In the genomic region with DNA sequence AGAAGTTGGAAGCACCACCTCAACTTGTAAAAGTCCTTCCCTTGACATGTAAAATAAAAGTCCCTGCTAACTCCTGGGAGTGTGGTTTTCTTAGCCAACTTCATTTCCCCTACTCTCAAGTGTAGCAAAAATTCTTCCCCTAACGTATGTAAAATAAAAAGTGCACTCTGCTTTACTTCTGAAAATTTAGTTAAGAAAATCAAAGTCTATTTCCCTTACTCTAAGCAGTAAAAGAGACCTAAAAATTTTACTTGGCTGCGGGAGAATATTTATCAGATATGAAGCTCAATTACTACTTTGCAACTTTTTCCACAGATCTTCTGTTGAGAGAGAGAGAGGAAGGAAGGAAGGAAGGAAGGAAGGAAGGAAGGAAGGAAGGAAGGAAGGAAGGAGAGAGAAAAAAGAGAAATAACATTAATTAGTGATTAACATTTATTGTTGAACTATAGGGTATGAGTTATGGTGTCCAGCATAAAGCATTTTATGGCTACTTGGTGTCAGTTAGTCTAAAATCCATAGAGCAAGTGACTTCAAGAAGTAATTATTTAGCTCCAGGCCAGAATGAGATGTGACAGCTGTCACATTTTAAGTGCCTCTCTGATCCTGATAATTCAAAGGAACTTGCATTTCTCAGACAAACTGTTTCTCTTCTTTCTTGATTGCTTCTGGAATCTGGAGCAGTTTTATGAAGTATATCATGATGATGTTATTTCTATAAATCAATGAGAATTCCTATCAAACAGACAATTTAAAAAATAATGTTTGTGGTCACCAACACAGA, we compare ENCODE assay signal across 22 cellular contexts.
"Had no signal": no experiment of that assay in that cellular context is flagged by ENCODE, and none has a peak within 500 bp of the region (broad histone marks: within the 10 kb centered on the region; RNA-seq: fewer than 3 reads in every experiment).

No MANE protein-coding gene starts in this region.

- DNase-seq: activated CD4-positive, alpha-beta T cell treated with anti-CD3 and anti-CD28 coated beads for 48 hours; activated CD4-positive, alpha-beta T cell treated with anti-CD3 and anti-CD28 coated beads, Interleukin-2, amount 50 U/mL, for 4 hours; activated CD4-positive, CD25-positive, alpha-beta regulatory T cell treated with anti-CD3 and anti-CD28 coated beads, Interleukin-2, amount 50 U/mL, for 72 hours; activated CD8-positive, alpha-beta memory T cell treated with anti-CD3 and anti-CD28 coated beads, Interleukin-2, amount 50 U/mL, for 48 hours; activated CD8-positive, alpha-beta T cell treated with anti-CD3 and anti-CD28 coated beads, Interleukin-2, amount 10 ng/mL, durations not matched to agents 7 days and 5 days; activated naive CD4-positive, alpha-beta T cell treated with anti-CD3 and anti-CD28 coated beads, Interleukin-2, amount 50 U/mL, for 16 hours; activated naive CD8-positive, alpha-beta T cell treated with anti-CD3 and anti-CD28 coated beads, Interleukin-2, amount 10 ng/mL, durations not matched to agents 7 days and 5 days; activated T-cell treated with anti-CD3 and anti-CD28 coated beads, Interleukin-2, amount 50 U/mL, for 1 hour; adrenal gland; anterior cingulate cortex; caudate nucleus; Karpas-422; NCI-H1092; NCI-H1417 treated with DMSO at 0.1 percent for 48 hours; NCI-H1694; NCI-H2029; NCI-H2107; NCI-H510A treated with DMSO at 0.1 percent for 48 hours; NCI-H748 treated with DMSO at 0.1 percent for 48 hours; SIG-M5 had no signal

- H3K27me3 ChIP-seq: adrenal gland, breast epithelium had no signal

- ATAC-seq: activated CD8-positive, alpha-beta T cell treated with anti-CD3 and anti-CD28 coated beads, Interleukin-2, amount 10 ng/mL, durations not matched to agents 7 days and 5 days; K562 had no signal

- H3K4me1 ChIP-seq: adrenal gland, breast epithelium had no signal

- H3K9me3 ChIP-seq: adrenal gland, breast epithelium had no signal

- H3K4me3 ChIP-seq: adrenal gland, breast epithelium, K562 had no signal

- H3K36me3 ChIP-seq: adrenal gland, breast epithelium had no signal

- H3K27ac ChIP-seq: adrenal gland, breast epithelium had no signal
